9 cellular contexts compared by ENCODE assay signal in genomic region chr5:154642499-154643245, GRCh38.
DNase-seq lines count a peak whose midpoint lies in the region; ATAC-seq and TF ChIP-seq lines count a peak whose summit lies in the region.
"Had no signal": no experiment of that assay in that cellular context is flagged by ENCODE, and none has a peak within 500 bp of the region (broad histone marks: within the 10 kb centered on the region; RNA-seq: fewer than 3 reads in every experiment).

No MANE protein-coding gene starts in this region.

- no peak overlapping the region for H2AK5ac ChIP-seq in neuronal stem cell (ENCODE audit: low read depth, low read length)

- no peak overlapping the region for H4K8ac ChIP-seq in neuronal stem cell (ENCODE audit: low read depth, low read length)

- no CpG with 5 or more reads among the region's 12 CpGs for WGBS in neuronal stem cell (ENCODE audit: extremely low coverage in 2 of 2, insufficient read length in 2 of 2, insufficient replicate concordance in 1 of 2), 2 donors

- TF ChIP-seq CTCF in right atrium auricular region (IDR thresholded peaks at IDR 0.05) (peak in 1 of 2 donors; percentile 60), foreskin keratinocyte (conservative IDR thresholded peaks at IDR 0.05) (peak; percentile 60)

- DNase-seq in Right ventricle myocardium inferior (ENCODE audit: missing footprints) (no peak), right atrium auricular region (ENCODE audit: low spot score) (no peak), RPMI8226 (peak; percentile 56), foreskin keratinocyte (no peak), NCI-H2196 (lab: John Stamatoyannopoulos, UW; ENCODE audit: unreplicated experiment) (no peak), neuronal stem cell (ENCODE audit: low spot score) (no peak)
- DNase-seq in activated CD8-positive, alpha-beta memory T cell treated with anti-CD3 and anti-CD28 coated beads for 24 hours = no peak

- H3K79me1 ChIP-seq in neuronal stem cell (ENCODE audit: low read depth, low read length) = no peaks in the 10 kb centered on the region

- no peak overlapping the region for H3K4ac ChIP-seq in neuronal stem cell (ENCODE audit: low read length)

- H3K4me3 ChIP-seq in right atrium auricular region (no peak overlapping the region), neuronal stem cell (ENCODE audit: low read length in 2 of 2) (no peak overlapping the region)
- H3K4me3 ChIP-seq: SJSA1 had no signal

- no peak overlapping the region for H2AFZ ChIP-seq in neuronal stem cell (ENCODE audit: low read length)

- H3K36me3 ChIP-seq in right atrium auricular region (no peaks in the 10 kb centered on the region), neuronal stem cell (replicated peaks in 1 of 2; ENCODE audit: control insufficient read depth in 2 of 2, insufficient read depth in 2 of 2, low read length in 2 of 2) (no peaks in the 10 kb centered on the region)
- H3K36me3 ChIP-seq: SJSA1 had no signal

- no peak overlapping the region for H3K14ac ChIP-seq in neuronal stem cell (ENCODE audit: low read length)

- no peak overlapping the region for H3K9ac ChIP-seq in neuronal stem cell (ENCODE audit: low read depth, low read length, poor library complexity)

- H3K9me3 ChIP-seq in right atrium auricular region (no peaks in the 10 kb centered on the region), neuronal stem cell (replicated peaks in 1 of 2; ENCODE audit: control insufficient read depth in 2 of 2, insufficient read depth in 1 of 2, low read depth in 1 of 2, low read length in 2 of 2) (peaks cover 0 to 2% of the 10 kb centered on the region in 2 donors)
- H3K9me3 ChIP-seq: SJSA1 had no signal

- peaks cover 0 to 8% of the 10 kb centered on the region in 2 donors for H3K4me1 ChIP-seq in right atrium auricular region
- no peaks in the 10 kb centered on the region for H3K4me1 ChIP-seq in foreskin keratinocyte
- peaks cover 0 to 9% of the 10 kb centered on the region in 2 donors for H3K4me1 ChIP-seq in neuronal stem cell (ENCODE audit: control insufficient read depth in 2 of 2, insufficient read depth in 1 of 2, low read depth in 1 of 2, low read length in 2 of 2)
- H3K4me1 ChIP-seq: SJSA1 had no signal

- H3K18ac ChIP-seq in neuronal stem cell (ENCODE audit: low read length) = no peak overlapping the region

- no peak overlapping the region for H3K4me2 ChIP-seq in neuronal stem cell (ENCODE audit: insufficient read depth, low read length, poor library complexity, severe bottlenecking)

- intact Hi-C loops in Right ventricle myocardium inferior (cut with DNase I) = no loop called here

- H2BK120ac ChIP-seq in neuronal stem cell (ENCODE audit: low read depth, low read length) = no peak overlapping the region

- peak; percentile 87 for ATAC-seq in Right ventricle myocardium inferior
- ATAC-seq in foreskin keratinocyte = peak; percentile 66
- no peak for ATAC-seq in GM18867 (IDR thresholded peaks at IDR 0.05; ENCODE audit: unreplicated experiment)

- H3K23ac ChIP-seq in neuronal stem cell (ENCODE audit: low read depth, low read length, poor library complexity) = no peak overlapping the region

- H2BK15ac ChIP-seq in neuronal stem cell (ENCODE audit: low read length) = no peak overlapping the region

- no peaks in the 10 kb centered on the region for H3K27me3 ChIP-seq in right atrium auricular region
- peaks cover 9% of the 10 kb centered on the region for H3K27me3 ChIP-seq in foreskin keratinocyte
- H3K27me3 ChIP-seq in neuronal stem cell (ENCODE audit: control insufficient read depth in 3 of 3, insufficient read depth in 3 of 3, low read depth in 1 of 3, low read length in 3 of 3) = peaks cover 0 to 23% (median 16%) of the 10 kb centered on the region in 3 experiments

- H3K27ac ChIP-seq in right atrium auricular region (no peak overlapping the region), foreskin keratinocyte (no peak overlapping the region), neuronal stem cell (replicated peaks; ENCODE audit: low read length) (no peak overlapping the region)
- H3K27ac ChIP-seq: SJSA1 had no signal

- H4K91ac ChIP-seq in neuronal stem cell (ENCODE audit: low read depth, low read length, poor library complexity) = no peak overlapping the region

- H2BK5ac ChIP-seq in neuronal stem cell (ENCODE audit: low read length) = no peak overlapping the region

- H2BK12ac ChIP-seq in neuronal stem cell (ENCODE audit: low read length) = no peak overlapping the region
